Comparison of ENCODE assay signal across 27 cellular contexts in the genomic region with DNA sequence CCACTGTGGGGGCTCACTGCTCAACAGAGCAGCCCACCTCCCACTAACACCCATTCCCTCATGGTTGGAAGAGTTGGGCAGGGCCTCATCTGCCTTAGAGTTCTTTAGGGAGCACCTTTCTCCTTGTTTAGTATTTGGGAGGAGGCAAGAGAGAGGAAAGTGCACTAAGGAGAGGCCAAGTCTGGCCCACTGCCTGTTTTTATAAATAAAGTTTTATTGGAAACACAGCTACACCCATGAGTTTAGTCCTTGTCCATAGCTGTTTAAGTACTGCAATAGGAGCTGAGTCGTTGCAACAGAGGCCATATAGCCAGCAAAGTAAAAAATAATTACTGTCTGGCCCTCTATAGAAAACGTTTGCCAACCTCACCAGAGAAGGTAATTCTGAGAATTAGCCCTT.
"Had no signal": no experiment of that assay in that cellular context is flagged by ENCODE, and none has a peak within 500 bp of the region (broad histone marks: within the 10 kb centered on the region; RNA-seq: fewer than 3 reads in every experiment).

No MANE protein-coding gene starts in this region.

- ATAC-seq: activated naive CD4-positive, alpha-beta T cell treated with anti-CD3 and anti-CD28 coated beads, Interleukin-2, amount 50 U/mL, for 72 hours; activated T-cell treated with anti-CD3 and anti-CD28 coated beads, Interleukin-2, amount 50 U/mL, for 72 hours; left lung; lower lobe of right lung; mucosa of descending colon; pancreas; stimulated activated naive B cell treated with anti-CD40 and anti-IgM and Interleukin-4, amounts not matched to agents 10 μg/mL and 1 μg/mL and 100 μg/mL, for 72 hours; T-cell had no signal

- H3K4me1 ChIP-seq: prostate gland had no signal

- H3K27me3 ChIP-seq: left lung, pancreas, stomach, suprapubic skin, tibial nerve had no signal

- H3K9me3 Mint-ChIP-seq: activated naive CD4-positive, alpha-beta T cell treated with anti-CD3 and anti-CD28 coated beads, Interleukin-2, amount 50 U/mL, for 72 hours; activated T-cell treated with anti-CD3 and anti-CD28 coated beads, Interleukin-2, amount 50 U/mL, for 72 hours; central memory CD8-positive, alpha-beta T cell; nephron progenitor cell; T-cell had no signal

- H3K27ac ChIP-seq: left lung, lower lobe of right lung, pancreas, prostate gland, suprapubic skin had no signal

- H3K36me3 ChIP-seq: left lung, lower lobe of right lung, pancreas, prostate gland, stomach, suprapubic skin, tibial nerve had no signal

- DNase-seq: activated CD4-positive, alpha-beta T cell treated with anti-CD3 and anti-CD28 coated beads for 4 hours; activated CD4-positive, alpha-beta T cell treated with anti-CD3 and anti-CD28 coated beads, Interleukin-2, amount 50 U/mL, for 4 hours; activated naive CD4-positive, alpha-beta T cell; activated T-cell treated with anti-CD3 and anti-CD28 coated beads for 4 hours; activated T-cell treated with anti-CD3 and anti-CD28 coated beads, Interleukin-2, amount 50 U/mL, for 72 hours; anterior cingulate cortex; effector CD8-positive, alpha-beta T cell; erythroblast; kidney glomerular epithelial cell; left lung; lower lobe of right lung; mesendoderm; mucosa of descending colon; nephron progenitor cell; pancreas; stimulated activated CD4-positive, alpha-beta T cell treated with anti-CD3 and anti-CD28 coated beads, Interleukin-15, amount 100 ng/mL, for 24 hours; stimulated activated CD4-positive, alpha-beta T cell treated with anti-CD3 and anti-CD28 coated beads, Interleukin-2, amount 100 ng/mL, for 24 hours; stimulated activated naive B cell treated with anti-CD40 and anti-IgM and Interleukin-4, amounts not matched to agents 10 μg/mL and 1 μg/mL and 100 μg/mL, for 72 hours; stomach; T-cell had no signal

- FAIRE-seq: bronchial epithelial cell, colon, pancreas had no signal

- H3K4me3 ChIP-seq: left lung, lower lobe of right lung, mucosa of descending colon, pancreas, prostate gland, stomach, suprapubic skin, tibial nerve had no signal

- H3K27ac Mint-ChIP-seq: activated naive CD4-positive, alpha-beta T cell treated with anti-CD3 and anti-CD28 coated beads, Interleukin-2, amount 50 U/mL, for 72 hours; activated T-cell treated with anti-CD3 and anti-CD28 coated beads, Interleukin-2, amount 50 U/mL, for 72 hours; nephron progenitor cell; stimulated activated naive B cell treated with anti-CD40 and anti-IgM and Interleukin-4, amounts not matched to agents 10 μg/mL and 1 μg/mL and 100 μg/mL, for 72 hours; T-cell had no signal

- H3K4me3 Mint-ChIP-seq: activated T-cell treated with anti-CD3 and anti-CD28 coated beads, Interleukin-2, amount 50 U/mL, for 72 hours; central memory CD8-positive, alpha-beta T cell; nephron progenitor cell; stimulated activated naive B cell treated with anti-CD40 and anti-IgM and Interleukin-4, amounts not matched to agents 10 μg/mL and 1 μg/mL and 100 μg/mL, for 72 hours; T-cell had no signal

- H3K9me3 ChIP-seq: left lung, lower lobe of right lung, mucosa of descending colon, pancreas, prostate gland, stomach, suprapubic skin had no signal

- H3K4me1 Mint-ChIP-seq: central memory CD8-positive, alpha-beta T cell had no signal

- H3K36me3 Mint-ChIP-seq: activated naive CD4-positive, alpha-beta T cell treated with anti-CD3 and anti-CD28 coated beads, Interleukin-2, amount 50 U/mL, for 72 hours; stimulated activated naive B cell treated with anti-CD40 and anti-IgM and Interleukin-4, amounts not matched to agents 10 μg/mL and 1 μg/mL and 100 μg/mL, for 72 hours; T-cell had no signal
